17 cellular contexts compared by ENCODE assay signal in genomic region chr5:132435891-132436290, GRCh38. TPM values are rescaled to one million over a fixed set of nuclear protein-coding genes. Genes with fewer than 3 reads are reported as not detected.
DNase-seq lines count a peak whose midpoint lies in the region; ATAC-seq and TF ChIP-seq lines count a peak whose summit lies in the region.
"Had no signal": no experiment of that assay in that cellular context is flagged by ENCODE, and none has a peak within 500 bp of the region (broad histone marks: within the 10 kb centered on the region; RNA-seq: fewer than 3 reads in every experiment).

No MANE protein-coding gene starts in this region.

- H3K4me1 Mint-ChIP-seq in T-helper 17 cell = peaks cover 65% of the 10 kb centered on the region
- peaks cover 82% of the 10 kb centered on the region for H3K4me1 Mint-ChIP-seq in stimulated activated effector memory CD8-positive, alpha-beta T cell treated with anti-CD3 and anti-CD28 coated beads, Interleukin-12 subunit alpha, Interleukin-12 subunit beta, amount 100 ng/mL, for 72 hours

- H3K4me3 ChIP-seq in DND-41 (ENCODE audit: low read depth in 1 of 2, low read length in 2 of 2) (no peak overlapping the region), esophagus muscularis mucosa (no peak overlapping the region)

- TF ChIP-seq CTCF in DND-41 (IDR thresholded peaks at IDR 0.05; ENCODE audit: borderline replicate concordance, extremely low read depth, low read length, poor library complexity, severe bottlenecking) = no peak
- TF ChIP-seq CTCF in esophagus muscularis mucosa (IDR thresholded peaks at IDR 0.05) = no peak

- H3K36me3 Mint-ChIP-seq in T-helper 17 cell (ENCODE audit: low read depth) = peaks cover 9% of the 10 kb centered on the region
- H3K36me3 Mint-ChIP-seq in stimulated activated effector memory CD8-positive, alpha-beta T cell treated with anti-CD3 and anti-CD28 coated beads, Interleukin-12 subunit alpha, Interleukin-12 subunit beta, amount 100 ng/mL, for 72 hours = peaks cover 14% of the 10 kb centered on the region

- no peak overlapping the region for H3K9ac ChIP-seq in DND-41 (ENCODE audit: low read depth, low read length)

- no peak overlapping the region for H3K4me2 ChIP-seq in DND-41 (ENCODE audit: insufficient read depth, low read length)

- intact Hi-C loops in esophagus muscularis mucosa (cut with DNase I) (no loop called here), posterior cingulate gyrus (cut with DNase I) (no loop called here)

- peak overlapping the region; percentile 95 for H3K27ac Mint-ChIP-seq in T-helper 17 cell
- peak overlapping the region; percentile 98 for H3K27ac Mint-ChIP-seq in stimulated activated effector memory CD8-positive, alpha-beta T cell treated with anti-CD3 and anti-CD28 coated beads, Interleukin-12 subunit alpha, Interleukin-12 subunit beta, amount 100 ng/mL, for 72 hours
- H3K27ac Mint-ChIP-seq: endodermal cell had no signal

- H3K36me3 ChIP-seq in DND-41 (ENCODE audit: insufficient read depth, low read length) = peaks cover 82% of the 10 kb centered on the region
- no peaks in the 10 kb centered on the region for H3K36me3 ChIP-seq in esophagus muscularis mucosa
- H3K36me3 ChIP-seq: brain microvascular endothelial cell had no signal

- H3K4me3 Mint-ChIP-seq in T-helper 17 cell = peak overlapping the region; percentile 25
- peak overlapping the region; percentile 14 for H3K4me3 Mint-ChIP-seq in stimulated activated effector memory CD8-positive, alpha-beta T cell treated with anti-CD3 and anti-CD28 coated beads, Interleukin-12 subunit alpha, Interleukin-12 subunit beta, amount 100 ng/mL, for 72 hours
- H3K4me3 Mint-ChIP-seq: activated T-cell treated with anti-CD3 and anti-CD28 coated beads, Interleukin-2, amount 50 U/mL, for 4 hours; endodermal cell had no signal

- TF ChIP-seq EP300 in esophagus muscularis mucosa (IDR thresholded peaks at IDR 0.05) = no peak

- ATAC-seq in DND-41 (ENCODE audit: insufficient read depth, low read depth) (no peak), T-helper 17 cell (no peak)
- no peak for ATAC-seq in stimulated activated effector memory CD8-positive, alpha-beta T cell treated with anti-CD3 and anti-CD28 coated beads, Interleukin-12 subunit alpha, Interleukin-12 subunit beta, amount 100 ng/mL, for 72 hours
- ATAC-seq: activated T-cell treated with anti-CD3 and anti-CD28 coated beads, Interleukin-2, amount 50 U/mL, for 4 hours had no signal

- no peak for DNase-seq in DND-41
- no peak for DNase-seq in T-helper 17 cell
- no peak for DNase-seq in esophagus muscularis mucosa (ENCODE audit: extremely low spot score)
- DNase-seq in stimulated activated effector memory CD8-positive, alpha-beta T cell treated with anti-CD3 and anti-CD28 coated beads, Interleukin-12 subunit alpha, Interleukin-12 subunit beta, amount 100 ng/mL, for 72 hours (ENCODE audit: low spot score in 2 of 2) = no peak
- DNase-seq in NCI-H146 treated with DMSO at 0.1 percent for 48 hours (lab: John Stamatoyannopoulos, UW; ENCODE audit: unreplicated experiment) = no peak
- no peak for DNase-seq in posterior cingulate gyrus
- DNase-seq in ureter (ENCODE audit: low spot score) = no peak
- DNase-seq: activated T-cell treated with anti-CD3 and anti-CD28 coated beads, Interleukin-2, amount 50 U/mL, for 4 hours; brain microvascular endothelial cell; COR-L47; endodermal cell; foreskin melanocyte; Kasumi-1; NCI-H187; retina; stimulated activated CD4-positive, alpha-beta T cell treated with anti-CD3 and anti-CD28 coated beads, Interleukin-2, amount 100 ng/mL, for 48 hours; stimulated activated naive CD4-positive, alpha-beta T cell had no signal

- H3K9me3 Mint-ChIP-seq in stimulated activated effector memory CD8-positive, alpha-beta T cell treated with anti-CD3 and anti-CD28 coated beads, Interleukin-12 subunit alpha, Interleukin-12 subunit beta, amount 100 ng/mL, for 72 hours = no peaks in the 10 kb centered on the region
- H3K9me3 Mint-ChIP-seq: activated T-cell treated with anti-CD3 and anti-CD28 coated beads, Interleukin-2, amount 50 U/mL, for 4 hours; endodermal cell had no signal

- H3K79me2 ChIP-seq in DND-41 (ENCODE audit: insufficient read depth, low read length) = peaks cover 99% of the 10 kb centered on the region

- H3K9me3 ChIP-seq in DND-41 (ENCODE audit: insufficient read depth, low read length, severe bottlenecking) (no peaks in the 10 kb centered on the region), T-helper 17 cell (ENCODE audit: control insufficient read depth, low read length, poor library complexity, severe bottlenecking) (no peaks in the 10 kb centered on the region), esophagus muscularis mucosa (no peaks in the 10 kb centered on the region)

- no peaks in the 10 kb centered on the region for H3K27me3 Mint-ChIP-seq in T-helper 17 cell

- peak overlapping the region; percentile 67 for H3K27ac ChIP-seq in DND-41 (ENCODE audit: low read length)
- peak overlapping the region; percentile 22 to 85 (median 60) for H3K27ac ChIP-seq in esophagus muscularis mucosa (replicated peaks in 1 of 4)
- H3K27ac ChIP-seq: brain microvascular endothelial cell had no signal

- WGBS in esophagus muscularis mucosa = 76% methylated on average over 2 of the region's 2 CpGs

- H2AFZ ChIP-seq in DND-41 (ENCODE audit: low read depth, low read length) = no peak overlapping the region

- peaks cover 88% of the 10 kb centered on the region for H3K4me1 ChIP-seq in DND-41 (ENCODE audit: insufficient read depth, low read length)
- peaks cover 79 to 95% (median 91%) of the 10 kb centered on the region in 4 donors for H3K4me1 ChIP-seq in esophagus muscularis mucosa

- peaks cover 78% of the 10 kb centered on the region for H4K20me1 ChIP-seq in DND-41 (ENCODE audit: insufficient read depth, low read length)

- H3K27me3 ChIP-seq in DND-41 (ENCODE audit: insufficient read depth, low read length, poor library complexity) = no peaks in the 10 kb centered on the region
- H3K27me3 ChIP-seq in esophagus muscularis mucosa = no peaks in the 10 kb centered on the region
- H3K27me3 ChIP-seq: brain microvascular endothelial cell had no signal

- TF ChIP-seq POLR2A in esophagus muscularis mucosa (IDR thresholded peaks at IDR 0.05; ENCODE audit: low read depth) = no peak

RNA-seq across cellular contexts. Expression of gene IRF1, which starts 54.7 kb away (rescaled TPM):
- total RNA-seq in T-helper 17 cell = 100 to 1,000 TPM; 590 to 639 TPM
- 100 to 1,000 TPM in 1 of 4 donors, 10 to 100 TPM in 3; 20.6 to 289 (median 29.6) TPM for total RNA-seq in esophagus muscularis mucosa
- total RNA-seq in ureter = 40.8 TPM
